18 cellular contexts compared by ENCODE assay signal in genomic region chr11:77882396-77882795, GRCh38.
DNase-seq lines count a peak whose midpoint lies in the region; FAIRE-seq and TF ChIP-seq lines count a peak whose summit lies in the region.
"Had no signal": no experiment of that assay in that cellular context is flagged by ENCODE, and none has a peak within 500 bp of the region (broad histone marks: within the 10 kb centered on the region; RNA-seq: fewer than 3 reads in every experiment).

No MANE protein-coding gene starts in this region.

- no peak for FAIRE-seq in astrocyte (lab: Jason Lieb, UNC)
- FAIRE-seq: A204.1, D721Med, GM18507 had no signal

- H3K4me1 ChIP-seq in astrocyte (ENCODE audit: insufficient read depth, low read length), result peaks cover 12% of the 10 kb centered on the region
- H3K4me1 ChIP-seq in osteoblast (ENCODE audit: insufficient read depth, low read length), result peaks cover 33% of the 10 kb centered on the region

- no peaks in the 10 kb centered on the region for H3K9me3 ChIP-seq in astrocyte (ENCODE audit: insufficient read depth, low read depth, low read length)
- H3K9me3 ChIP-seq in osteoblast (ENCODE audit: low read depth, low read length), result no peaks in the 10 kb centered on the region

- no peaks in the 10 kb centered on the region for H3K36me3 ChIP-seq in astrocyte (ENCODE audit: insufficient read depth, low read length)
- peaks cover 20% of the 10 kb centered on the region for H3K36me3 ChIP-seq in osteoblast (ENCODE audit: insufficient read depth, low read length)

- H3K4me3 ChIP-seq in AG10803 (ENCODE audit: low read length) (no peak overlapping the region), astrocyte (ENCODE audit: insufficient read depth, low read depth, low read length) (no peak overlapping the region), osteoblast (ENCODE audit: insufficient read depth, low read length) (no peak overlapping the region)
- H3K4me3 ChIP-seq: GM23338 had no signal

- DNase-seq in AG10803 (ENCODE audit: low read depth), result peak; percentile 51
- peak; percentile 49 for DNase-seq in EH (ENCODE audit: low read depth)
- DNase-seq in astrocyte (ENCODE audit: low read depth), result peak; percentile 59
- no peak for DNase-seq in osteoblast (ENCODE audit: insufficient read length, low spot score, missing footprints)
- no peak for DNase-seq in activated CD4-positive, CD25-positive, alpha-beta regulatory T cell treated with anti-CD3 and anti-CD28 coated beads, Interleukin-2, amount 50 U/mL, for 72 hours
- no peak for DNase-seq in GDM1 (lab: John Stamatoyannopoulos, UW)
- DNase-seq in stimulated activated CD4-positive, alpha-beta T cell treated with anti-CD3 and anti-CD28 coated beads, Interleukin-4, amount 100 ng/mL, for 4 hours, result no peak
- DNase-seq: CD8-positive, alpha-beta T cell; COR-L47; DMS153; DMS79 treated with DMSO at 0.1 percent for 48 hours; GF-D8; H7 had no signal

- no peak overlapping the region for H3K27ac Mint-ChIP-seq in astrocyte (ENCODE audit: unreplicated experiment)
- H3K27ac Mint-ChIP-seq: CD8-positive, alpha-beta T cell; GM23338 had no signal

- H3K9me3 Mint-ChIP-seq in astrocyte (ENCODE audit: unreplicated experiment), result no peaks in the 10 kb centered on the region
- H3K9me3 Mint-ChIP-seq: CD14-positive monocyte; CD8-positive, alpha-beta T cell; GM23338 had no signal

- H4K20me1 ChIP-seq in astrocyte (ENCODE audit: insufficient read depth, low read length) (no peaks in the 10 kb centered on the region), osteoblast (ENCODE audit: insufficient read depth, low read length) (no peaks in the 10 kb centered on the region)

- H3K4me1 Mint-ChIP-seq in astrocyte (ENCODE audit: low read depth, unreplicated experiment), result peaks cover 22% of the 10 kb centered on the region
- H3K4me1 Mint-ChIP-seq: CD14-positive monocyte, GM23338 had no signal

- H2AFZ ChIP-seq in astrocyte (ENCODE audit: low read depth, low read length) (no peak overlapping the region), osteoblast (ENCODE audit: low read length) (no peak overlapping the region)
- H2AFZ ChIP-seq: GM23338 had no signal

- H3K36me3 Mint-ChIP-seq in astrocyte (ENCODE audit: low read depth, unreplicated experiment), result peaks cover 19% of the 10 kb centered on the region

- H3K4me2 ChIP-seq in astrocyte (ENCODE audit: low read length) (no peak overlapping the region), osteoblast (ENCODE audit: insufficient read depth, low read length) (peak overlapping the region; percentile 39)
- H3K4me2 ChIP-seq: GM23338 had no signal

- H3K9ac ChIP-seq in astrocyte (ENCODE audit: low read length), result no peak overlapping the region

- H3K4me3 Mint-ChIP-seq in astrocyte (ENCODE audit: unreplicated experiment), result no peak overlapping the region
- H3K4me3 Mint-ChIP-seq: CD14-positive monocyte; CD8-positive, alpha-beta T cell; GM23338 had no signal

- no peaks in the 10 kb centered on the region for H3K79me2 ChIP-seq in astrocyte (ENCODE audit: insufficient read depth, low read length)
- H3K79me2 ChIP-seq in osteoblast (ENCODE audit: insufficient read depth, low read length), result no peaks in the 10 kb centered on the region

- H3K27me3 ChIP-seq in astrocyte (ENCODE audit: insufficient read depth, low read length) (no peaks in the 10 kb centered on the region), osteoblast (ENCODE audit: insufficient read depth, low read length) (no peaks in the 10 kb centered on the region)

- TF ChIP-seq CTCF in AG10803 (conservative IDR thresholded peaks at IDR 0.05; ENCODE audit: low read length) (no peak), astrocyte (IDR thresholded peaks at IDR 0.05; ENCODE audit: insufficient read depth, low read depth, low read length) (no peak), osteoblast (IDR thresholded peaks at IDR 0.05; ENCODE audit: extremely low read depth, low read depth, low read length) (no peak)

- no peaks in the 10 kb centered on the region for H3K27me3 Mint-ChIP-seq in astrocyte (ENCODE audit: low read depth, unreplicated experiment)

- H3K27ac ChIP-seq in astrocyte (ENCODE audit: low read depth, low read length), result no peak overlapping the region
- H3K27ac ChIP-seq in osteoblast (ENCODE audit: low read depth, low read length), result peak overlapping the region; percentile 33

Comparison
In these comparisons a context has a peak if more than half of its experiments do, and no peak if none do; other contexts are left out.
1. DNase-seq: peak in AG10803 (single experiment), EH (single experiment) and astrocyte (single experiment); none in osteoblast (single experiment), activated CD4-positive, CD25-positive, alpha-beta regulatory T cell treated with anti-CD3 and anti-CD28 coated beads, Interleukin-2, amount 50 U/mL, for 72 hours (single experiment), GDM1 (single experiment) and stimulated activated CD4-positive, alpha-beta T cell treated with anti-CD3 and anti-CD28 coated beads, Interleukin-4, amount 100 ng/mL, for 4 hours (0 of 2).